ENCODE assay signal across 21 cellular contexts in genomic region chr5:14906628-14907027, GRCh38. TPM values are rescaled to one million over a fixed set of nuclear protein-coding genes. Genes with fewer than 3 reads are reported as not detected.
DNase-seq lines count a peak whose midpoint lies in the region; ATAC-seq, FAIRE-seq and TF ChIP-seq lines count a peak whose summit lies in the region.
"Had no signal": no experiment of that assay in that cellular context is flagged by ENCODE, and none has a peak within 500 bp of the region (broad histone marks: within the 10 kb centered on the region; RNA-seq: fewer than 3 reads in every experiment).

No MANE protein-coding gene starts in this region.

- H3K27me3 ChIP-seq in osteoblast (ENCODE audit: insufficient read depth, low read length): no peaks in the 10 kb centered on the region
- no peaks in the 10 kb centered on the region for H3K27me3 ChIP-seq in small intestine (ENCODE audit: control insufficient read depth in 2 of 2, insufficient read depth in 2 of 2, low read length in 2 of 2)
- H3K27me3 ChIP-seq: BE2C had no signal

- FAIRE-seq in small intestine (lab: Jason Lieb, UNC): no peak
- FAIRE-seq: A549, D721Med, G401.6, GM12891 had no signal

- DNase-seq in activated T-cell treated with anti-CD3 and anti-CD28 coated beads, Interleukin-2, amount 50 U/mL, for 4 hours: no peak
- no peak for DNase-seq in activated T-cell treated with anti-CD3 and anti-CD28 coated beads, Interleukin-2, amount 50 U/mL, for 24 hours
- peak; percentile 21 for DNase-seq in HT1080 (ENCODE audit: low read depth)
- DNase-seq in RPMI7951 (ENCODE audit: low read depth): peak; percentile 51
- DNase-seq in osteoblast (ENCODE audit: insufficient read length, low spot score, missing footprints): peak; percentile 49
- DNase-seq in NCI-H82 (lab: John Stamatoyannopoulos, UW): no peak
- DNase-seq in small intestine: no peak
- DNase-seq: BE2C; CD8-positive, alpha-beta T cell; COR-L47; DMS153; DMS79 treated with DMSO at 0.1 percent for 48 hours; EL; H7 had no signal

- peaks cover 6% of the 10 kb centered on the region for H3K4me1 Mint-ChIP-seq in activated T-cell treated with anti-CD3 and anti-CD28 coated beads, Interleukin-2, amount 50 U/mL, for 4 hours (ENCODE audit: low read depth)
- H3K4me1 Mint-ChIP-seq in activated T-cell treated with anti-CD3 and anti-CD28 coated beads, Interleukin-2, amount 50 U/mL, for 24 hours (ENCODE audit: low read depth): peaks cover 7% of the 10 kb centered on the region
- H3K4me1 Mint-ChIP-seq: GM23338 had no signal

- no peak overlapping the region for H2AFZ ChIP-seq in osteoblast (ENCODE audit: low read length)
- H2AFZ ChIP-seq: GM23338 had no signal

- H3K27me3 Mint-ChIP-seq in activated T-cell treated with anti-CD3 and anti-CD28 coated beads, Interleukin-2, amount 50 U/mL, for 4 hours (ENCODE audit: low read depth): no peaks in the 10 kb centered on the region
- no peaks in the 10 kb centered on the region for H3K27me3 Mint-ChIP-seq in activated T-cell treated with anti-CD3 and anti-CD28 coated beads, Interleukin-2, amount 50 U/mL, for 24 hours

- no peak overlapping the region for H3K27ac Mint-ChIP-seq in activated T-cell treated with anti-CD3 and anti-CD28 coated beads, Interleukin-2, amount 50 U/mL, for 24 hours
- H3K27ac Mint-ChIP-seq: CD8-positive, alpha-beta T cell; GM23338 had no signal

- H3K9me3 ChIP-seq in osteoblast (ENCODE audit: low read depth, low read length): no peaks in the 10 kb centered on the region
- no peaks in the 10 kb centered on the region for H3K9me3 ChIP-seq in small intestine (ENCODE audit: control insufficient read depth, low read depth)
- H3K9me3 ChIP-seq: A549, BE2C had no signal

- H3K4me3 Mint-ChIP-seq in activated T-cell treated with anti-CD3 and anti-CD28 coated beads, Interleukin-2, amount 50 U/mL, for 4 hours: no peak overlapping the region
- no peak overlapping the region for H3K4me3 Mint-ChIP-seq in activated T-cell treated with anti-CD3 and anti-CD28 coated beads, Interleukin-2, amount 50 U/mL, for 24 hours
- H3K4me3 Mint-ChIP-seq: CD8-positive, alpha-beta T cell; GM23338 had no signal

- no peaks in the 10 kb centered on the region for H3K9me3 Mint-ChIP-seq in activated T-cell treated with anti-CD3 and anti-CD28 coated beads, Interleukin-2, amount 50 U/mL, for 4 hours
- H3K9me3 Mint-ChIP-seq in activated T-cell treated with anti-CD3 and anti-CD28 coated beads, Interleukin-2, amount 50 U/mL, for 24 hours: no peaks in the 10 kb centered on the region
- H3K9me3 Mint-ChIP-seq: CD8-positive, alpha-beta T cell; GM23338 had no signal

- H3K4me3 ChIP-seq in osteoblast (ENCODE audit: insufficient read depth, low read length) (no peak overlapping the region), small intestine (ENCODE audit: low read depth in 1 of 2, low read length in 2 of 2) (no peak overlapping the region)
- H3K4me3 ChIP-seq: A549, GM23338 had no signal

- H3K4me2 ChIP-seq in osteoblast (ENCODE audit: insufficient read depth, low read length): no peak overlapping the region
- H3K4me2 ChIP-seq: A549, GM23338 had no signal

- no peaks in the 10 kb centered on the region for H3K36me3 Mint-ChIP-seq in activated T-cell treated with anti-CD3 and anti-CD28 coated beads, Interleukin-2, amount 50 U/mL, for 4 hours (ENCODE audit: insufficient read depth)
- no peaks in the 10 kb centered on the region for H3K36me3 Mint-ChIP-seq in activated T-cell treated with anti-CD3 and anti-CD28 coated beads, Interleukin-2, amount 50 U/mL, for 24 hours (ENCODE audit: low read depth)
- H3K36me3 Mint-ChIP-seq: CD8-positive, alpha-beta T cell had no signal

- H3K36me3 ChIP-seq in osteoblast (ENCODE audit: insufficient read depth, low read length): no peaks in the 10 kb centered on the region
- H3K36me3 ChIP-seq in small intestine (ENCODE audit: control insufficient read depth in 2 of 2, insufficient read depth in 2 of 2, low read length in 2 of 2): no peaks in the 10 kb centered on the region
- H3K36me3 ChIP-seq: BE2C had no signal

- ATAC-seq in activated T-cell treated with anti-CD3 and anti-CD28 coated beads, Interleukin-2, amount 50 U/mL, for 4 hours: peak; percentile 18 to 65
- no peak for ATAC-seq in GM21529 (IDR thresholded peaks at IDR 0.05; ENCODE audit: unreplicated experiment)
- ATAC-seq: A549; CD8-positive, alpha-beta T cell; GM23338 had no signal

- WGBS in small intestine, 3 donors: 81 to 95% (median 94%) methylated on average over 3 of the region's 3 CpGs

- peaks cover 5% of the 10 kb centered on the region for H3K4me1 ChIP-seq in osteoblast (ENCODE audit: insufficient read depth, low read length)
- no peaks in the 10 kb centered on the region for H3K4me1 ChIP-seq in small intestine (ENCODE audit: control insufficient read depth in 2 of 2, insufficient read depth in 1 of 2, low read depth in 1 of 2, low read length in 1 of 2)
- H3K4me1 ChIP-seq: A549, BE2C had no signal

- no peak for TF ChIP-seq CTCF in osteoblast (IDR thresholded peaks at IDR 0.05; ENCODE audit: extremely low read depth, low read depth, low read length)

- no peaks in the 10 kb centered on the region for H4K20me1 ChIP-seq in osteoblast (ENCODE audit: insufficient read depth, low read length)

- no peak overlapping the region for H3K27ac ChIP-seq in osteoblast (ENCODE audit: low read depth, low read length)
- no peak overlapping the region for H3K27ac ChIP-seq in small intestine (ENCODE audit: low read depth in 1 of 2, low read length in 1 of 2)
- H3K27ac ChIP-seq: A549, C4-2B had no signal

- H3K79me2 ChIP-seq in osteoblast (ENCODE audit: insufficient read depth, low read length): no peaks in the 10 kb centered on the region

RNA-seq across cellular contexts. Expression of gene ANKH, which starts 35.0 kb away (rescaled TPM):
- total RNA-seq in activated T-cell treated with anti-CD3 and anti-CD28 coated beads, Interleukin-2, amount 50 U/mL, for 4 hours: 100 to 1,000 TPM in 2 of 3 donors, 10 to 100 TPM in 1; 83.1 to 102 (median 101) TPM
- total RNA-seq in HT1080 (2014; rRNA removed; shearing (Covaris generic)): 38.6 and 45.0 TPM in 2 replicates
- polyA plus RNA-seq in HT1080 (2015; cell fraction: cytosol; rRNA removed): 70.0 TPM in 2 replicates
- 45.3 and 50.2 TPM in 2 replicates for polyA plus RNA-seq in HT1080 (2015; cell fraction: nucleus; rRNA removed)
- total RNA-seq in RPMI7951 (2014; rRNA removed; shearing (Covaris generic)): 57.0 and 70.5 TPM in 2 replicates
- total RNA-seq in osteoblast: 125 and 130 TPM in 2 replicates
- 10 to 100 TPM; 33.0 to 43.2 (median 40.6) TPM for polyA plus RNA-seq in small intestine

Comparison
In these comparisons a context has a peak if more than half of its experiments do, and no peak if none do; other contexts are left out.
1. DNase-seq: peak in HT1080 (single experiment), RPMI7951 (single experiment) and osteoblast (single experiment); none in activated T-cell treated with anti-CD3 and anti-CD28 coated beads, Interleukin-2, amount 50 U/mL, for 4 hours (single experiment), activated T-cell treated with anti-CD3 and anti-CD28 coated beads, Interleukin-2, amount 50 U/mL, for 24 hours (single experiment), NCI-H82 (single experiment) and small intestine (single experiment).